Comparison of ENCODE assay signal across 8 cellular contexts in the genomic region with DNA sequence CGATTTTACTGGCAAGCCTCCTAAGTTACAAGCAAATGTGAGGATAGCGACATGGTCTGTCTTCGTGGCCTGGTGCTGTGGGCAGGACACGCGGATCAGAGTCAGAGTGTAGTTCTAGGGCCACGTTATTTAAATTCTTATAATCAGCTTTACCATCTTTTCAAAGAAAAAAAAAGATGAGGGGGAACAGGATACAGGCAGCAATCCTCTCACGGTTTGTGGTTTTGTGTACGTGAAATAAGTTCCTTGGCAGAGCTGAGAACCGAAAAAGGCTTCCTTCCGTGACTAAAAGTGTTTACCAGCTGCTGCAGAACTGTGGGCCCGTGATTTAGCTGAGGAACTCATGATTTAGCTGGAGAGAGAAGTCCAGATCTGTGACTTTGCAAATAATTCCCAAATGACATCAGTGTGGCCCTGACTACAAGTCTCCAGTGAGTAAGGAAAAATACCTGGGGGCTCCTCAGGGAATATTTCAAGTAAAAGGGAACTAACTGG. TPM values are rescaled to one million over a fixed set of nuclear protein-coding genes. Genes with fewer than 3 reads are reported as not detected.
DNase-seq lines count a peak whose midpoint lies in the region; ATAC-seq and TF ChIP-seq lines count a peak whose summit lies in the region.

No MANE protein-coding gene starts in this region.

- H3K36me3 Mint-ChIP-seq in stimulated activated effector memory CD8-positive, alpha-beta T cell treated with anti-CD3 and anti-CD28 coated beads, Interleukin-12 subunit alpha, Interleukin-12 subunit beta, amount 100 ng/mL, for 72 hours, result peaks cover 35% of the 10 kb centered on the region

- H3K27ac Mint-ChIP-seq in stimulated activated effector memory CD8-positive, alpha-beta T cell treated with anti-CD3 and anti-CD28 coated beads, Interleukin-12 subunit alpha, Interleukin-12 subunit beta, amount 100 ng/mL, for 72 hours, result peak overlapping the region; percentile 99

- peaks cover 78% of the 10 kb centered on the region for H3K4me1 Mint-ChIP-seq in stimulated activated effector memory CD8-positive, alpha-beta T cell treated with anti-CD3 and anti-CD28 coated beads, Interleukin-12 subunit alpha, Interleukin-12 subunit beta, amount 100 ng/mL, for 72 hours

- H3K4me2 ChIP-seq in DOHH2 (ENCODE audit: low read length) (peak overlapping the region; percentile 51), hepatocyte (no peak overlapping the region)

- H3K27me3 ChIP-seq in DOHH2 (ENCODE audit: control insufficient read depth, low read length), result no peaks in the 10 kb centered on the region
- H3K27me3 ChIP-seq in hepatocyte, result no peaks in the 10 kb centered on the region

- peak; percentile 65 for ATAC-seq in GM21360 (IDR thresholded peaks at IDR 0.05; ENCODE audit: unreplicated experiment)
- peak; percentile 44 for ATAC-seq in HG03558 (IDR thresholded peaks at IDR 0.05; ENCODE audit: extremely low read depth, unreplicated experiment)
- peak; percentile 85 for ATAC-seq in stimulated activated effector memory CD8-positive, alpha-beta T cell treated with anti-CD3 and anti-CD28 coated beads, Interleukin-12 subunit alpha, Interleukin-12 subunit beta, amount 100 ng/mL, for 72 hours

- no peaks in the 10 kb centered on the region for H3K79me2 ChIP-seq in DOHH2 (ENCODE audit: control insufficient read depth, low read length)
- no peaks in the 10 kb centered on the region for H3K79me2 ChIP-seq in hepatocyte

- no peak for TF ChIP-seq CTCF in DOHH2 (IDR thresholded peaks at IDR 0.05; ENCODE audit: low read depth, low read length, poor library complexity, severe bottlenecking)
- no peak for TF ChIP-seq CTCF in hepatocyte (IDR thresholded peaks at IDR 0.05; ENCODE audit: poor library complexity)

- no peak overlapping the region for H2AFZ ChIP-seq in hepatocyte

- H3K4me3 ChIP-seq in DOHH2 (ENCODE audit: low read length) (peak overlapping the region; percentile 35), hepatocyte (no peak overlapping the region)

- no peak overlapping the region for H3K27ac ChIP-seq in DOHH2 (ENCODE audit: low read depth, low read length)
- no peak overlapping the region for H3K27ac ChIP-seq in hepatocyte

- H3K36me3 ChIP-seq in DOHH2 (ENCODE audit: control insufficient read depth, low read length), result peaks cover 5% of the 10 kb centered on the region
- H3K36me3 ChIP-seq in hepatocyte (replicated peaks; ENCODE audit: insufficient read depth, low read depth), result no peaks in the 10 kb centered on the region

- no peaks in the 10 kb centered on the region for H4K20me1 ChIP-seq in DOHH2 (ENCODE audit: control insufficient read depth, insufficient read depth, low read depth, low read length)
- no peaks in the 10 kb centered on the region for H4K20me1 ChIP-seq in hepatocyte (ENCODE audit: insufficient read depth, poor library complexity, severe bottlenecking)

- DNase-seq in activated CD4-positive, alpha-beta T cell treated with anti-CD3 and anti-CD28 coated beads, Interleukin-2, amount 50 U/mL, for 1 hour, result peak; percentile 39
- peak; percentile 63 for DNase-seq in globus pallidus (ENCODE audit: low spot score)
- peak; percentile 21 to 59 for DNase-seq in stimulated activated effector memory CD8-positive, alpha-beta T cell treated with anti-CD3 and anti-CD28 coated beads, Interleukin-12 subunit alpha, Interleukin-12 subunit beta, amount 100 ng/mL, for 72 hours (ENCODE audit: low spot score in 2 of 2)
- DNase-seq in hepatocyte (ENCODE audit: low spot score), result no peak
- no peak for DNase-seq in GOT3 (lab: John Stamatoyannopoulos, UW)

- H3K9me3 ChIP-seq in DOHH2 (ENCODE audit: control insufficient read depth, insufficient read depth, low read length), result no peaks in the 10 kb centered on the region
- no peaks in the 10 kb centered on the region for H3K9me3 ChIP-seq in hepatocyte (ENCODE audit: low read depth)

- no peaks in the 10 kb centered on the region for H3K9me3 Mint-ChIP-seq in stimulated activated effector memory CD8-positive, alpha-beta T cell treated with anti-CD3 and anti-CD28 coated beads, Interleukin-12 subunit alpha, Interleukin-12 subunit beta, amount 100 ng/mL, for 72 hours

- H3K4me1 ChIP-seq in DOHH2 (ENCODE audit: control insufficient read depth, low read length) (peaks cover 36% of the 10 kb centered on the region), hepatocyte (ENCODE audit: insufficient read depth) (no peaks in the 10 kb centered on the region)

- WGBS in hepatocyte (ENCODE audit: low lambda C conversion rate, missing lambda C conversion rate), result 93% methylated on average over 11 of the region's 11 CpGs

- peak overlapping the region; percentile 52 for H3K4me3 Mint-ChIP-seq in stimulated activated effector memory CD8-positive, alpha-beta T cell treated with anti-CD3 and anti-CD28 coated beads, Interleukin-12 subunit alpha, Interleukin-12 subunit beta, amount 100 ng/mL, for 72 hours

- peaks cover 6% of the 10 kb centered on the region; the same call in 1 of the 2 replicates for H3F3A ChIP-seq in DOHH2 (ENCODE audit: control insufficient read depth, insufficient read depth)

- H3K9me2 ChIP-seq in DOHH2 (replicated peaks; ENCODE audit: control insufficient read depth, low read length) (no peaks in the 10 kb centered on the region), hepatocyte (replicated peaks; ENCODE audit: insufficient read depth) (no peaks in the 10 kb centered on the region)

RNA-seq across cellular contexts. Expression of a gene that starts 27.2 kb away (rescaled TPM):
- total RNA-seq in hepatocyte, result 12.2 TPM in 2 replicates
- polyA plus RNA-seq in hepatocyte, result 8.0 and 8.8 TPM in 2 replicates

Comparison
In these comparisons a context has a peak if more than half of its experiments do, and no peak if none do; other contexts are left out.
1. DNase-seq: peak in activated CD4-positive, alpha-beta T cell treated with anti-CD3 and anti-CD28 coated beads, Interleukin-2, amount 50 U/mL, for 1 hour (single experiment), globus pallidus (single experiment) and stimulated activated effector memory CD8-positive, alpha-beta T cell treated with anti-CD3 and anti-CD28 coated beads, Interleukin-12 subunit alpha, Interleukin-12 subunit beta, amount 100 ng/mL, for 72 hours (2 of 2); none in hepatocyte (single experiment) and GOT3 (single experiment).
2. Peak in every context shown above with its lines, with median percentiles within 50 percentile points of each other: ATAC-seq.